ENCODE assay signal across 1 cellular context in the genomic region with DNA sequence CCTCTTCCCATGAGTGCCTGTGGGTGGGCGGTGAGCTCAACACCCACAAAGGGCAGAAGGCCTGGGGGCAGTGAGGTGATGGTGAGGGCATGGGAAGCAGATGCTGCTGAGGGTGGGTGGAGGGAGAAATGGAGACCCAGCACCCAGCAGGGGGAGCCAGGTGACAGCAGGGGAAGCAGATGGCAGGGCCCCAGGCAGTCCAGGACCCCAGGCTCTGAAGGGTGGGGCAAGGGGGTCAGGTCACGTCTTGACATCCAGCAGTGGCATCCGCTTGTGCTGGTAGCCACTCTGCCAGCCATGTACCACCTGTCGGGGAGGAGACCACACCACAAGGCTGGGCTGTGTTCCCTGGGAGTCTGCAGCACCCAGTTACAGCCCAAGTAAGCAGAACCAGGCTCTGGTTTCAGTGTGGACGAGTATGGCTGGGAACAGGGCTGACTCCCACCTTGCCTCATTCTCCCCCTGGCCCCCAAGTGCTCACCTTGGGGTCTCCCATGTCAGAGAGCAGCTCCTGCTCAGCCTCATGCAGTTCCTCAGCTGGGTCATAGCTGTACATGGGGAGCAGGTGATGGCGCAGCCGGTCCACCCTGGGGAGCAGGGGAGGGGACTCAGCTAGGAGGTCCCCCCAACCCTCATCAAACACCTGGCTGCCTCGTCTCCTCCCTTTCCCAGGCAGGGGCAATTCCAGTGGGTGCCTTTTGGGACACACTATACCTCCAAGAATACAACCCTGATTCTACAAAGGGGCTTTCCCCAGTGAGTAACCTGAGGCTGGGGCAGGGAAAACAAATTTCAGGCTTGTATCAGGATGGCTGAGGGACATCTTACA.
TF ChIP-seq lines count a peak whose summit lies in the region.

No MANE protein-coding gene starts in this region.

TF ChIP-seq in H1, 55 proteins besides CTCF, POLR2A, EP300 and RAD21:
- no peak for TF ChIP-seq SUZ12 (IDR thresholded peaks at IDR 0.05; ENCODE audit: low read length)
- peak; percentile 39 for TF ChIP-seq CTBP2 (IDR thresholded peaks at IDR 0.05; ENCODE audit: borderline replicate concordance, insufficient read depth, insufficient read length, low read length)
- peak; percentile 100 for TF ChIP-seq POLR2AphosphoS5 (IDR thresholded peaks at IDR 0.05; ENCODE audit: low read depth, low read length)
- TF ChIP-seq, protein P1, sequence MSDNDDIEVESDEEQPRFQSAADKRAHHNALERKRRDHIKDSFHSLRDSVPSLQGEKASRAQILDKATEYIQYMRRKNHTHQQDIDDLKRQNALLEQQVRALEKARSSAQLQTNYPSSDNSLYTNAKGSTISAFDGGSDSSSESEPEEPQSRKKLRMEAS (IDR thresholded peaks at IDR 0.05), result 0 out of 2 replicates have a peak, but pooled peaks have one; percentile 34
- TF ChIP-seq TAF1 (IDR thresholded peaks at IDR 0.05; ENCODE audit: low read depth, low read length), result 0 out of 2 replicates have a peak, but pooled peaks have one; percentile 2
- TF ChIP-seq, protein P2, sequence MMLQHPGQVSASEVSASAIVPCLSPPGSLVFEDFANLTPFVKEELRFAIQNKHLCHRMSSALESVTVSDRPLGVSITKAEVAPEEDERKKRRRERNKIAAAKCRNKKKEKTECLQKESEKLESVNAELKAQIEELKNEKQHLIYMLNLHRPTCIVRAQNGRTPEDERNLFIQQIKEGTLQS (IDR thresholded peaks at IDR 0.05; ENCODE audit: insufficient read depth, low read depth, low read length), result no peak
- TF ChIP-seq TCF12 (IDR thresholded peaks at IDR 0.05; ENCODE audit: low read depth, low read length), result no peak
- TF ChIP-seq, protein P3, sequence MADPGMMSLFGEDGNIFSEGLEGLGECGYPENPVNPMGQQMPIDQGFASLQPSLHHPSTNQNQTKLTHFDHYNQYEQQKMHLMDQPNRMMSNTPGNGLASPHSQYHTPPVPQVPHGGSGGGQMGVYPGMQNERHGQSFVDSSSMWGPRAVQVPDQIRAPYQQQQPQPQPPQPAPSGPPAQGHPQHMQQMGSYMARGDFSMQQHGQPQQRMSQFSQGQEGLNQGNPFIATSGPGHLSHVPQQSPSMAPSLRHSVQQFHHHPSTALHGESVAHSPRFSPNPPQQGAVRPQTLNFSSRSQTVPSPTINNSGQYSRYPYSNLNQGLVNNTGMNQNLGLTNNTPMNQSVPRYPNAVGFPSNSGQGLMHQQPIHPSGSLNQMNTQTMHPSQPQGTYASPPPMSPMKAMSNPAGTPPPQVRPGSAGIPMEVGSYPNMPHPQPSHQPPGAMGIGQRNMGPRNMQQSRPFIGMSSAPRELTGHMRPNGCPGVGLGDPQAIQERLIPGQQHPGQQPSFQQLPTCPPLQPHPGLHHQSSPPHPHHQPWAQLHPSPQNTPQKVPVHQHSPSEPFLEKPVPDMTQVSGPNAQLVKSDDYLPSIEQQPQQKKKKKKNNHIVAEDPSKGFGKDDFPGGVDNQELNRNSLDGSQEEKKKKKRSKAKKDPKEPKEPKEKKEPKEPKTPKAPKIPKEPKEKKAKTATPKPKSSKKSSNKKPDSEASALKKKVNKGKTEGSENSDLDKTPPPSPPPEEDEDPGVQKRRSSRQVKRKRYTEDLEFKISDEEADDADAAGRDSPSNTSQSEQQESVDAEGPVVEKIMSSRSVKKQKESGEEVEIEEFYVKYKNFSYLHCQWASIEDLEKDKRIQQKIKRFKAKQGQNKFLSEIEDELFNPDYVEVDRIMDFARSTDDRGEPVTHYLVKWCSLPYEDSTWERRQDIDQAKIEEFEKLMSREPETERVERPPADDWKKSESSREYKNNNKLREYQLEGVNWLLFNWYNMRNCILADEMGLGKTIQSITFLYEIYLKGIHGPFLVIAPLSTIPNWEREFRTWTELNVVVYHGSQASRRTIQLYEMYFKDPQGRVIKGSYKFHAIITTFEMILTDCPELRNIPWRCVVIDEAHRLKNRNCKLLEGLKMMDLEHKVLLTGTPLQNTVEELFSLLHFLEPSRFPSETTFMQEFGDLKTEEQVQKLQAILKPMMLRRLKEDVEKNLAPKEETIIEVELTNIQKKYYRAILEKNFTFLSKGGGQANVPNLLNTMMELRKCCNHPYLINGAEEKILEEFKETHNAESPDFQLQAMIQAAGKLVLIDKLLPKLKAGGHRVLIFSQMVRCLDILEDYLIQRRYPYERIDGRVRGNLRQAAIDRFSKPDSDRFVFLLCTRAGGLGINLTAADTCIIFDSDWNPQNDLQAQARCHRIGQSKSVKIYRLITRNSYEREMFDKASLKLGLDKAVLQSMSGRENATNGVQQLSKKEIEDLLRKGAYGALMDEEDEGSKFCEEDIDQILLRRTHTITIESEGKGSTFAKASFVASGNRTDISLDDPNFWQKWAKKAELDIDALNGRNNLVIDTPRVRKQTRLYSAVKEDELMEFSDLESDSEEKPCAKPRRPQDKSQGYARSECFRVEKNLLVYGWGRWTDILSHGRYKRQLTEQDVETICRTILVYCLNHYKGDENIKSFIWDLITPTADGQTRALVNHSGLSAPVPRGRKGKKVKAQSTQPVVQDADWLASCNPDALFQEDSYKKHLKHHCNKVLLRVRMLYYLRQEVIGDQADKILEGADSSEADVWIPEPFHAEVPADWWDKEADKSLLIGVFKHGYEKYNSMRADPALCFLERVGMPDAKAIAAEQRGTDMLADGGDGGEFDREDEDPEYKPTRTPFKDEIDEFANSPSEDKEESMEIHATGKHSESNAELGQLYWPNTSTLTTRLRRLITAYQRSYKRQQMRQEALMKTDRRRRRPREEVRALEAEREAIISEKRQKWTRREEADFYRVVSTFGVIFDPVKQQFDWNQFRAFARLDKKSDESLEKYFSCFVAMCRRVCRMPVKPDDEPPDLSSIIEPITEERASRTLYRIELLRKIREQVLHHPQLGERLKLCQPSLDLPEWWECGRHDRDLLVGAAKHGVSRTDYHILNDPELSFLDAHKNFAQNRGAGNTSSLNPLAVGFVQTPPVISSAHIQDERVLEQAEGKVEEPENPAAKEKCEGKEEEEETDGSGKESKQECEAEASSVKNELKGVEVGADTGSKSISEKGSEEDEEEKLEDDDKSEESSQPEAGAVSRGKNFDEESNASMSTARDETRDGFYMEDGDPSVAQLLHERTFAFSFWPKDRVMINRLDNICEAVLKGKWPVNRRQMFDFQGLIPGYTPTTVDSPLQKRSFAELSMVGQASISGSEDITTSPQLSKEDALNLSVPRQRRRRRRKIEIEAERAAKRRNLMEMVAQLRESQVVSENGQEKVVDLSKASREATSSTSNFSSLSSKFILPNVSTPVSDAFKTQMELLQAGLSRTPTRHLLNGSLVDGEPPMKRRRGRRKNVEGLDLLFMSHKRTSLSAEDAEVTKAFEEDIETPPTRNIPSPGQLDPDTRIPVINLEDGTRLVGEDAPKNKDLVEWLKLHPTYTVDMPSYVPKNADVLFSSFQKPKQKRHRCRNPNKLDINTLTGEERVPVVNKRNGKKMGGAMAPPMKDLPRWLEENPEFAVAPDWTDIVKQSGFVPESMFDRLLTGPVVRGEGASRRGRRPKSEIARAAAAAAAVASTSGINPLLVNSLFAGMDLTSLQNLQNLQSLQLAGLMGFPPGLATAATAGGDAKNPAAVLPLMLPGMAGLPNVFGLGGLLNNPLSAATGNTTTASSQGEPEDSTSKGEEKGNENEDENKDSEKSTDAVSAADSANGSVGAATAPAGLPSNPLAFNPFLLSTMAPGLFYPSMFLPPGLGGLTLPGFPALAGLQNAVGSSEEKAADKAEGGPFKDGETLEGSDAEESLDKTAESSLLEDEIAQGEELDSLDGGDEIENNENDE (IDR thresholded peaks at IDR 0.05; ENCODE audit: insufficient replicate concordance, low read length), result peak; percentile 78
- peak; percentile 89 for TF ChIP-seq SIRT6 (IDR thresholded peaks at IDR 0.05; ENCODE audit: low read length)
- TF ChIP-seq CHD2 (IDR thresholded peaks at IDR 0.05; ENCODE audit: low read length), result peak; percentile 15
- 0 out of 4 replicates have a peak, but pooled peaks have one; percentile 59 to 62 for TF ChIP-seq SIN3A (conservative IDR thresholded peaks at IDR 0.05 in 1 of 2, IDR thresholded peaks at IDR 0.05 in 1 of 2; ENCODE audit: low read depth in 1 of 2, low read length in 2 of 2)
